Comparison of ENCODE assay signal across 25 cellular contexts in genomic region chr11:130189492-130190210, GRCh38. TPM values are rescaled to one million over a fixed set of nuclear protein-coding genes. Genes with fewer than 3 reads are reported as not detected.
DNase-seq lines count a peak whose midpoint lies in the region; ATAC-seq and TF ChIP-seq lines count a peak whose summit lies in the region.
"Had no signal": no experiment of that assay in that cellular context is flagged by ENCODE, and none has a peak within 500 bp of the region (broad histone marks: within the 10 kb centered on the region; RNA-seq: fewer than 3 reads in every experiment).

No MANE protein-coding gene starts in this region.

- DNase-seq in esophagus squamous epithelium (lab: John Stamatoyannopoulos, UW) (no peak), globus pallidus (ENCODE audit: low spot score) (no peak), cerebellar cortex (ENCODE audit: low spot score) (no peak)
- DNase-seq in activated naive CD4-positive, alpha-beta T cell (lab: John Stamatoyannopoulos, UW) = no peak
- DNase-seq: activated CD4-positive, alpha-beta T cell treated with anti-CD3 and anti-CD28 coated beads, Interleukin-2, amount 10 ng/mL, durations not matched to agents 24 days and 14 days; activated T-cell treated with anti-CD3 and anti-CD28 coated beads, Interleukin-2, amount 50 U/mL, for 4 hours; adrenal gland; BE2C; HFFc6; KG1; naive B cell; NCI-H1436 treated with DMSO at 0.1 percent for 48 hours; NCI-H524 treated with DMSO at 0.1 percent for 48 hours; occipital lobe; stimulated activated CD4-positive, alpha-beta T cell treated with anti-CD3 and anti-CD28 coated beads, Interleukin-1b, Interleukin-23, amount 100 ng/mL, for 48 hours; T-helper 1 cell; uterus had no signal

- no peaks in the 10 kb centered on the region for H3K9me2 ChIP-seq in OCI-LY1 (ENCODE audit: low read depth, low read length)

- WGBS in esophagus squamous epithelium, 2 donors = 60 to 84% methylated on average over 2 to 18 of the region's 32 CpGs

- no peaks in the 10 kb centered on the region for H3K27me3 ChIP-seq in BLaER1 treated with 17β-estradiol and CSF1 and Interleukin-3, amounts not matched to agents 10 nM and 100 nM
- H3K27me3 ChIP-seq in OCI-LY1 (ENCODE audit: insufficient read depth, low read length) (no peaks in the 10 kb centered on the region), esophagus squamous epithelium (no peaks in the 10 kb centered on the region), muscle layer of duodenum (ENCODE audit: low read depth, low read length) (no peaks in the 10 kb centered on the region)
- H3K27me3 ChIP-seq: adrenal gland, BE2C, breast epithelium, SJSA1, uterus had no signal

- no peaks in the 10 kb centered on the region for H4K20me1 ChIP-seq in BLaER1 treated with 17β-estradiol and CSF1 and Interleukin-3, amounts not matched to agents 10 nM and 100 nM
- H4K20me1 ChIP-seq in OCI-LY1 (ENCODE audit: insufficient read depth, low read length) = no peaks in the 10 kb centered on the region

- H3K9me3 ChIP-seq in BLaER1 treated with 17β-estradiol and CSF1 and Interleukin-3, amounts not matched to agents 10 nM and 100 nM (replicated peaks in 1 of 11) = no peaks in the 10 kb centered on the region
- H3K9me3 ChIP-seq in OCI-LY1 (ENCODE audit: low read length) (no peaks in the 10 kb centered on the region), esophagus squamous epithelium (no peaks in the 10 kb centered on the region), muscle layer of duodenum (ENCODE audit: control insufficient read depth in 1 of 2, low read length in 2 of 2) (no peaks in the 10 kb centered on the region)
- H3K9me3 ChIP-seq: adrenal gland, BE2C, breast epithelium, SJSA1, uterus had no signal

- TF ChIP-seq POLR2A in esophagus squamous epithelium (IDR thresholded peaks at IDR 0.05) = no peak

- no peaks in the 10 kb centered on the region for H3F3A ChIP-seq in OCI-LY1 (ENCODE audit: insufficient read depth, low read length)

- no peak overlapping the region for H3K4me3 ChIP-seq in BLaER1 treated with 17β-estradiol and CSF1 and Interleukin-3, amounts not matched to agents 10 nM and 100 nM
- H3K4me3 ChIP-seq in OCI-LY1 (ENCODE audit: low read depth, low read length, poor library complexity, severe bottlenecking) (no peak overlapping the region), esophagus squamous epithelium (no peak overlapping the region), muscle layer of duodenum (ENCODE audit: low read depth in 1 of 2, low read length in 2 of 2) (no peak overlapping the region)
- H3K4me3 ChIP-seq: adrenal gland, breast epithelium, coronary artery, SJSA1, skin epidermis, uterus had no signal

- H3K79me2 ChIP-seq in OCI-LY1 (ENCODE audit: insufficient read depth, low read length) = peaks cover 36% of the 10 kb centered on the region

- no peak for ATAC-seq in HG03442 (IDR thresholded peaks at IDR 0.05; ENCODE audit: unreplicated experiment)
- ATAC-seq: activated T-cell treated with anti-CD3 and anti-CD28 coated beads, Interleukin-2, amount 50 U/mL, for 4 hours had no signal

- H2AFZ ChIP-seq in OCI-LY1 (ENCODE audit: low read length) = no peak overlapping the region

- no peaks in the 10 kb centered on the region for H3K36me3 ChIP-seq in BLaER1 treated with 17β-estradiol and CSF1 and Interleukin-3, amounts not matched to agents 10 nM and 100 nM
- H3K36me3 ChIP-seq in OCI-LY1 (ENCODE audit: insufficient read depth, low read length) (peaks cover 74% of the 10 kb centered on the region), esophagus squamous epithelium (peaks cover 0 to 64% (median 7%) of the 10 kb centered on the region in 3 donors), muscle layer of duodenum (ENCODE audit: control insufficient read depth in 1 of 2, insufficient read depth in 2 of 2, low read length in 2 of 2) (no peaks in the 10 kb centered on the region)
- H3K36me3 ChIP-seq: adrenal gland, BE2C, breast epithelium, SJSA1, uterus had no signal

- TF ChIP-seq CTCF in OCI-LY1 (IDR thresholded peaks at IDR 0.05; ENCODE audit: low read length) = no peak
- TF ChIP-seq CTCF in esophagus squamous epithelium (IDR thresholded peaks at IDR 0.05) = no peak

- peaks cover 0 to 12% (median 9%) of the 10 kb centered on the region in 10 experiments; a peak in 10 of 20 replicates for H3K4me1 ChIP-seq in BLaER1 treated with 17β-estradiol and CSF1 and Interleukin-3, amounts not matched to agents 10 nM and 100 nM
- H3K4me1 ChIP-seq in OCI-LY1 (ENCODE audit: insufficient read depth, low read length, severe bottlenecking) (peaks cover 53% of the 10 kb centered on the region), esophagus squamous epithelium (peaks cover 0 to 20% (median 6%) of the 10 kb centered on the region in 3 donors), muscle layer of duodenum (ENCODE audit: control insufficient read depth in 1 of 2, insufficient read depth in 2 of 2, low read length in 2 of 2) (no peaks in the 10 kb centered on the region)
- H3K4me1 ChIP-seq: BE2C, breast epithelium, SJSA1, uterus had no signal

- no peak overlapping the region for H3K9ac ChIP-seq in BLaER1 treated with 17β-estradiol and CSF1 and Interleukin-3, amounts not matched to agents 10 nM and 100 nM
- H3K9ac ChIP-seq in OCI-LY1 (ENCODE audit: low read length) = peak overlapping the region; percentile 53; the same call in 1 of the 2 replicates

- H3K4me2 ChIP-seq in BLaER1 treated with 17β-estradiol and CSF1 and Interleukin-3, amounts not matched to agents 10 nM and 100 nM = peak overlapping the region in 8 of 11 experiments; percentile 6 to 68 (median 19); a peak in 7 of 22 replicates
- peak overlapping the region; percentile 48; the same call in 1 of the 2 replicates for H3K4me2 ChIP-seq in OCI-LY1 (ENCODE audit: low read length)

- intact Hi-C loops in esophagus squamous epithelium (cut with DNase I) = no loop called here

- H3K27ac ChIP-seq in BLaER1 treated with 17β-estradiol and CSF1 and Interleukin-3, amounts not matched to agents 10 nM and 100 nM = peak overlapping the region in 4 of 11 experiments; percentile 14 to 53 (median 34); a peak in 6 of 22 replicates
- H3K27ac ChIP-seq in OCI-LY1 (ENCODE audit: low read depth, low read length, poor library complexity, severe bottlenecking) (peak overlapping the region; percentile 89), esophagus squamous epithelium (peak overlapping the region in 3 of 4 donors; percentile 7 to 32 (median 18)), muscle layer of duodenum (ENCODE audit: low read length) (peak overlapping the region; percentile 74)
- H3K27ac ChIP-seq: adrenal gland, breast epithelium, coronary artery, SJSA1, skin epidermis, uterus had no signal

RNA-seq across cellular contexts. Expression of gene ST14, which starts 30.1 kb away (rescaled TPM):
- 100 to 1,000 TPM; 109 to 225 (median 141) TPM for total RNA-seq in esophagus squamous epithelium
- total RNA-seq: activated CD4-positive, alpha-beta T cell treated with anti-CD3 and anti-CD28 coated beads, Interleukin-2, amount 10 ng/mL, durations not matched to agents 24 days and 14 days; HFFc6; occipital lobe; SJSA1 had no signal
